Comparison of ENCODE assay signal across 8 cellular contexts in the genomic region with DNA sequence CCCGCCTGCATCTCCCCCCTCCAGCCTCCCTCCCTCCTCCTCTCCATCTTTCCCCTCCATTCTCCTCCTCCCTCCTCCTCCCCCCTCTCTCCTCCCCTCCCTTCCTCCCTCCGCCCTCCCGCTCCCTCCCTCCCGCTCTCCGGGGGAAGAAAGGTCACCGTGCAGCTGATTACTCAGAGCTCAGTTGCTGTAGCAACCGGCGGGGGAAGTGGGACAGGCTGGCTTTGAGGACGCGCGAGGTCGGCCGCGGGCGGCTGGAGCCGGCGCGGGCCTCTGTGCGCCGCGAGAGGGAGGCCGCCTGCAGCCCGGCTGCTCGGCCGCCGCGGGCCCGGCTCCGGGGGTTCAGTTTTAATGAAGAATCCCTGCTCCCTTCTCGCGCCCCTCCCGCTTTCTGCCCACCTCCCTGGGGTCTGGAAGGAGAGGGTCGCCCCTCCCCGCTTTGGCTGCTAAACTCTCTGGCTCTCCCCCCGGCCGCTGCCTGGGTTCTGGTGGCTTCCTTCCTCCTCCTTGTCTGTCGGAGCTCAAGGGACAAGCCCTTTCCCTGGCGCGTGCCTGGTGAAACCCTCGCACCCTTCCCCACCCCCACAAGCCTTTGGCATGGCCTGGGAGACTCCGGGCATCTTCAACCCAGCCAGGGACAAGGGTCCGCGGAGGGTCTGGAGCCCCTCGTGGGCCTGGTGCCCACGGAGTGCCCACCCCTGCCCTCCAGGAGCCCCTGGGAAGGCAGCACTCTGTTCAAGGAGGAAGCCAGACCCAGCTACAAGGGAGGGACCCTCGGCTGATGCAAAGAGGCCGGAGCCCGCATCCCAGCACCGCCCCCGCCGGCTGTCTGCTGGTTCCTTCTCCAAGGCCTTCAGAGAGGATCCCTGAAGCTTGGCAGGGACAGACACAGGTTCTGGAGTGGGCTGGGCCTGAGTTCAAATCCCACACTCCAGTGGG.
A peak's percentile ranks its signal among the peaks of the same experiment; 100 is the strongest.
DNase-seq lines count a peak whose midpoint lies in the region; ATAC-seq and TF ChIP-seq lines count a peak whose summit lies in the region.

No MANE protein-coding gene starts in this region.

- H3K36me3 ChIP-seq in ovary (no peaks in the 10 kb centered on the region), thoracic aorta (no peaks in the 10 kb centered on the region)

- peak overlapping the region; percentile 99 for H3K18ac ChIP-seq in H9 (ENCODE audit: insufficient read length, low read depth, low read length)

- intact Hi-C loops in Right ventricle myocardium superior (cut with DNase I) = no loop called here
- intact Hi-C loops in ovary (cut with DNase I) = loop anchor here in 1 of 4 donors (1.0 kb wide), 1 partner anchor 22 kb away; no protein-coding TSS in a partner anchor

- H3K36me3 Mint-ChIP-seq in H9 (ENCODE audit: insufficient read depth in 1 of 3, low read depth in 3 of 3) = no peaks in the 10 kb centered on the region
- no peaks in the 10 kb centered on the region for H3K36me3 Mint-ChIP-seq in activated naive CD8-positive, alpha-beta T cell treated with anti-CD3 and anti-CD28 coated beads, Interleukin-2, amount 50 U/mL, for 24 hours (ENCODE audit: low read depth)

- H3K23me2 ChIP-seq in H9 (ENCODE audit: insufficient read length, low read depth, low read length, poor library complexity, severe bottlenecking) = peaks cover 14% of the 10 kb centered on the region

- peak overlapping the region; percentile 89 to 97 (median 95); a peak in 4 of 7 replicates for H3K27ac Mint-ChIP-seq in H9
- H3K27ac Mint-ChIP-seq in activated naive CD8-positive, alpha-beta T cell treated with anti-CD3 and anti-CD28 coated beads, Interleukin-2, amount 50 U/mL, for 24 hours = peak overlapping the region; percentile 88

- H4K5ac ChIP-seq in H9 (ENCODE audit: insufficient read length, low read depth, low read length) = no peak overlapping the region

- H3K4me3 ChIP-seq in ovary = peak overlapping the region; percentile 46
- peak overlapping the region; percentile 74 for H3K4me3 ChIP-seq in thoracic aorta

- no peak overlapping the region; the same call in 1 of the 2 replicates for H3K4ac ChIP-seq in H9 (ENCODE audit: low read depth, low read length)

- no peak overlapping the region for H2AFZ ChIP-seq in H9 (ENCODE audit: low read length)

- no peak overlapping the region for H3K56ac ChIP-seq in H9 (ENCODE audit: insufficient read length, low read depth, low read length)

- H4K8ac ChIP-seq in H9 (replicated peaks; ENCODE audit: insufficient read length, low read depth, low read length) = no peak overlapping the region

- H3K27me3 Mint-ChIP-seq in H9 (ENCODE audit: low read depth) = peaks cover 41% of the 10 kb centered on the region
- H3K27me3 Mint-ChIP-seq in activated naive CD8-positive, alpha-beta T cell treated with anti-CD3 and anti-CD28 coated beads, Interleukin-2, amount 50 U/mL, for 24 hours = no peaks in the 10 kb centered on the region

- H3K4me2 ChIP-seq in H9 (ENCODE audit: insufficient read depth, insufficient read length, low read length) = peak overlapping the region; percentile 71

- no peak overlapping the region for H4K91ac ChIP-seq in H9 (ENCODE audit: insufficient read length, low read depth, low read length)

- no peak overlapping the region for H2AK5ac ChIP-seq in H9 (ENCODE audit: insufficient read length, low read length)

- TF ChIP-seq CTCF in H9 (conservative IDR thresholded peaks at IDR 0.05) = no peak
- peak in 2 of 3 donors; percentile 30 to 32 for TF ChIP-seq CTCF in ovary (IDR thresholded peaks at IDR 0.05)
- TF ChIP-seq CTCF in thoracic aorta (IDR thresholded peaks at IDR 0.05) = no peak

- H3K4me1 ChIP-seq in H9 (ENCODE audit: insufficient read depth, low read length) (no peaks in the 10 kb centered on the region; the same call in 1 of the 2 replicates), ovary (ENCODE audit: insufficient read depth) (peaks cover 29% of the 10 kb centered on the region), thoracic aorta (ENCODE audit: control insufficient read depth in 1 of 2, low read depth in 2 of 2) (peaks cover 41 to 68% of the 10 kb centered on the region in 2 donors)

- no peaks in the 10 kb centered on the region for H3K79me1 ChIP-seq in H9 (ENCODE audit: insufficient read depth, low read depth, low read length, poor library complexity, severe bottlenecking)

- H3K14ac ChIP-seq in H9 (ENCODE audit: insufficient read depth, low read length) = peak overlapping the region; percentile 99

- no peak overlapping the region for H2BK5ac ChIP-seq in H9 (ENCODE audit: insufficient read length, low read length)

- peak overlapping the region; percentile 97 for H2BK120ac ChIP-seq in H9 (ENCODE audit: low read depth, low read length, poor library complexity, severe bottlenecking)

- H3K9me3 ChIP-seq in H9 (ENCODE audit: control insufficient read depth, low read depth, low read length) (no peaks in the 10 kb centered on the region), ovary (no peaks in the 10 kb centered on the region), thoracic aorta (no peaks in the 10 kb centered on the region)

- DNase-seq in DMS53 treated with DMSO at 0.1 percent for 48 hours (lab: John Stamatoyannopoulos, UW; ENCODE audit: unreplicated experiment) (peak; percentile 95), H9 (peak; percentile 92), NCI-H1092 treated with DMSO at 0.1 percent for 48 hours (lab: John Stamatoyannopoulos, UW) (peak; percentile 95), SW 1271 (lab: John Stamatoyannopoulos, UW) (peak; percentile 90 to 93), Right ventricle myocardium superior (peak; percentile 97), ovary (peak; percentile 97 to 99 (median 99)), thoracic aorta (ENCODE audit: low spot score) (peak; percentile 94)
- DNase-seq in activated naive CD8-positive, alpha-beta T cell treated with anti-CD3 and anti-CD28 coated beads, Interleukin-2, amount 50 U/mL, for 24 hours = peak; percentile 92

- H2BK20ac ChIP-seq in H9 (ENCODE audit: low read depth, low read length, poor library complexity, severe bottlenecking) = no peak overlapping the region

- ATAC-seq in activated naive CD8-positive, alpha-beta T cell treated with anti-CD3 and anti-CD28 coated beads, Interleukin-2, amount 50 U/mL, for 24 hours = peak; percentile 84
- ATAC-seq in Right ventricle myocardium superior (ENCODE audit: poor library complexity) (peak; percentile 94), thoracic aorta (ENCODE audit: insufficient number of reproducible peaks, low FRiP score, low read depth) (peak; percentile 75)

- TF ChIP-seq POLR2A in ovary (IDR thresholded peaks at IDR 0.05) = peak; percentile 89

- peaks cover 28 to 38% of the 10 kb centered on the region in 2 experiments for H3K4me1 Mint-ChIP-seq in H9
- H3K4me1 Mint-ChIP-seq in activated naive CD8-positive, alpha-beta T cell treated with anti-CD3 and anti-CD28 coated beads, Interleukin-2, amount 50 U/mL, for 24 hours = peaks cover 50% of the 10 kb centered on the region

- H4K20me1 ChIP-seq in H9 (ENCODE audit: control insufficient read depth, insufficient read depth, insufficient read length) = no peaks in the 10 kb centered on the region

- peak overlapping the region; percentile 65 for H3K9ac ChIP-seq in H9 (ENCODE audit: extremely low read depth, insufficient read length, low read length)

- peak overlapping the region; percentile 72 to 85 for H3K4me3 Mint-ChIP-seq in H9
- peak overlapping the region; percentile 74 for H3K4me3 Mint-ChIP-seq in activated naive CD8-positive, alpha-beta T cell treated with anti-CD3 and anti-CD28 coated beads, Interleukin-2, amount 50 U/mL, for 24 hours

- H3K9me3 Mint-ChIP-seq in H9 = peaks cover 0 to 5% of the 10 kb centered on the region in 2 experiments; a peak in 1 of 5 replicates
- no peaks in the 10 kb centered on the region for H3K9me3 Mint-ChIP-seq in activated naive CD8-positive, alpha-beta T cell treated with anti-CD3 and anti-CD28 coated beads, Interleukin-2, amount 50 U/mL, for 24 hours

- no peak overlapping the region for H3K23ac ChIP-seq in H9 (ENCODE audit: insufficient read length, low read depth, low read length)

- H3K27ac ChIP-seq in H9 (ENCODE audit: insufficient read length, low read depth, low read length) = no peak overlapping the region
- peak overlapping the region; percentile 87 to 99 for H3K27ac ChIP-seq in ovary
- H3K27ac ChIP-seq in thoracic aorta = peak overlapping the region; percentile 99 to 100

- TF ChIP-seq EP300 in ovary (IDR thresholded peaks at IDR 0.05) = no peak

- H3K27me3 ChIP-seq in H9 (ENCODE audit: insufficient read depth, low read length) (no peaks in the 10 kb centered on the region; the same call in 1 of the 2 replicates), ovary (no peaks in the 10 kb centered on the region), thoracic aorta (replicated peaks; ENCODE audit: insufficient read depth) (no peaks in the 10 kb centered on the region)

- H3T11ph ChIP-seq in H9 (ENCODE audit: low read length) = no peak overlapping the region

- no CpG with 5 or more reads among the region's 51 CpGs for WGBS in H9 (ENCODE audit: extremely low coverage, insufficient read length, low lambda C conversion rate)
- 1 to 2% (median 1%) methylated on average over 34 to 50 of the region's 51 CpGs for WGBS in ovary, 3 donors

- H2BK12ac ChIP-seq in H9 (ENCODE audit: insufficient read length, low read depth, low read length) = peak overlapping the region; percentile 84

- H2BK15ac ChIP-seq in H9 (ENCODE audit: low read depth, low read length) = no peak overlapping the region

- H3K79me2 ChIP-seq in H9 (ENCODE audit: insufficient read depth, low read length) = no peaks in the 10 kb centered on the region

Comparison
In these comparisons a context has a peak if more than half of its experiments do, and no peak if none do; other contexts are left out.
1. CTCF ChIP-seq: peak in ovary (2 of 3); none in H9 (single experiment) and thoracic aorta (single experiment).
2. Peak in every context shown above with its lines, with median percentiles within 50 percentile points of each other: DNase-seq and ATAC-seq.